Comparison of ENCODE assay signal across 1 cellular context in the genomic region with DNA sequence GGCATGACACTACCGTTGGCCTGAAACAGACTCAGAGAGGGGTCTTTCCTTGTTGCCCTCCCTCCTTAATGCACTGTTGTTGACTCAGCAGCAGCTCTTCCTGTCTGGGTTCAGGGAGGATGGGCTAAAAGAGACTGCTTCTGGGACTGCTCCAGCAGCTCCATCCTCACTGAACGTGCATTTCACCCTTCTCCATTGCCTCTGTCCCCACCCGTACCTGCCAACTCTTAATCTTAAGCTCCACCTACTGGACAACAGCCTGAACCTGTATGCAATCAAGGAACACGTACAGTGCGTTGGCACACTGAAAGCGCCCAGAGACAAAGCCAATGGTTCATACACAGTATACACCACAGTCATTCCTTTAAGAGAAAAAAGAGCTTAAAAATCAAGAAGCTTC.
TF ChIP-seq lines count a peak whose summit lies in the region.

No MANE protein-coding gene starts in this region.

TF ChIP-seq in SK-N-SH treated with all-trans-retinoic acid at 6 μM for 48 hours, 23 proteins besides CTCF, POLR2A, EP300 and RAD21 (continued from another document):
- TF ChIP-seq, protein P1, sequence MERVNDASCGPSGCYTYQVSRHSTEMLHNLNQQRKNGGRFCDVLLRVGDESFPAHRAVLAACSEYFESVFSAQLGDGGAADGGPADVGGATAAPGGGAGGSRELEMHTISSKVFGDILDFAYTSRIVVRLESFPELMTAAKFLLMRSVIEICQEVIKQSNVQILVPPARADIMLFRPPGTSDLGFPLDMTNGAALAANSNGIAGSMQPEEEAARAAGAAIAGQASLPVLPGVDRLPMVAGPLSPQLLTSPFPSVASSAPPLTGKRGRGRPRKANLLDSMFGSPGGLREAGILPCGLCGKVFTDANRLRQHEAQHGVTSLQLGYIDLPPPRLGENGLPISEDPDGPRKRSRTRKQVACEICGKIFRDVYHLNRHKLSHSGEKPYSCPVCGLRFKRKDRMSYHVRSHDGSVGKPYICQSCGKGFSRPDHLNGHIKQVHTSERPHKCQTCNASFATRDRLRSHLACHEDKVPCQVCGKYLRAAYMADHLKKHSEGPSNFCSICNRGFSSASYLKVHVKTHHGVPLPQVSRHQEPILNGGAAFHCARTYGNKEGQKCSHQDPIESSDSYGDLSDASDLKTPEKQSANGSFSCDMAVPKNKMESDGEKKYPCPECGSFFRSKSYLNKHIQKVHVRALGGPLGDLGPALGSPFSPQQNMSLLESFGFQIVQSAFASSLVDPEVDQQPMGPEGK (CRISPR knock-in tag; IDR thresholded peaks at IDR 0.05; ENCODE audit: borderline replicate concordance): no peak
- TF ChIP-seq ZC3H10 (CRISPR knock-in tag; IDR thresholded peaks at IDR 0.05): no peak
- TF ChIP-seq, protein P2, sequence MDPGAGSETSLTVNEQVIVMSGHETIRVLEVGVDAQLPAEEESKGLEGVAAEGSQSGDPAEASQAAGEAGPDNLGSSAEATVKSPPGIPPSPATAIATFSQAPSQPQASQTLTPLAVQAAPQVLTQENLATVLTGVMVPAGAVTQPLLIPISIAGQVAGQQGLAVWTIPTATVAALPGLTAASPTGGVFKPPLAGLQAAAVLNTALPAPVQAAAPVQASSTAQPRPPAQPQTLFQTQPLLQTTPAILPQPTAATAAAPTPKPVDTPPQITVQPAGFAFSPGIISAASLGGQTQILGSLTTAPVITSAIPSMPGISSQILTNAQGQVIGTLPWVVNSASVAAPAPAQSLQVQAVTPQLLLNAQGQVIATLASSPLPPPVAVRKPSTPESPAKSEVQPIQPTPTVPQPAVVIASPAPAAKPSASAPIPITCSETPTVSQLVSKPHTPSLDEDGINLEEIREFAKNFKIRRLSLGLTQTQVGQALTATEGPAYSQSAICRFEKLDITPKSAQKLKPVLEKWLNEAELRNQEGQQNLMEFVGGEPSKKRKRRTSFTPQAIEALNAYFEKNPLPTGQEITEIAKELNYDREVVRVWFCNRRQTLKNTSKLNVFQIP (CRISPR knock-in tag; IDR thresholded peaks at IDR 0.05; ENCODE audit: borderline replicate concordance, low read depth): no peak
